10 cellular contexts compared by ENCODE assay signal in the genomic region with DNA sequence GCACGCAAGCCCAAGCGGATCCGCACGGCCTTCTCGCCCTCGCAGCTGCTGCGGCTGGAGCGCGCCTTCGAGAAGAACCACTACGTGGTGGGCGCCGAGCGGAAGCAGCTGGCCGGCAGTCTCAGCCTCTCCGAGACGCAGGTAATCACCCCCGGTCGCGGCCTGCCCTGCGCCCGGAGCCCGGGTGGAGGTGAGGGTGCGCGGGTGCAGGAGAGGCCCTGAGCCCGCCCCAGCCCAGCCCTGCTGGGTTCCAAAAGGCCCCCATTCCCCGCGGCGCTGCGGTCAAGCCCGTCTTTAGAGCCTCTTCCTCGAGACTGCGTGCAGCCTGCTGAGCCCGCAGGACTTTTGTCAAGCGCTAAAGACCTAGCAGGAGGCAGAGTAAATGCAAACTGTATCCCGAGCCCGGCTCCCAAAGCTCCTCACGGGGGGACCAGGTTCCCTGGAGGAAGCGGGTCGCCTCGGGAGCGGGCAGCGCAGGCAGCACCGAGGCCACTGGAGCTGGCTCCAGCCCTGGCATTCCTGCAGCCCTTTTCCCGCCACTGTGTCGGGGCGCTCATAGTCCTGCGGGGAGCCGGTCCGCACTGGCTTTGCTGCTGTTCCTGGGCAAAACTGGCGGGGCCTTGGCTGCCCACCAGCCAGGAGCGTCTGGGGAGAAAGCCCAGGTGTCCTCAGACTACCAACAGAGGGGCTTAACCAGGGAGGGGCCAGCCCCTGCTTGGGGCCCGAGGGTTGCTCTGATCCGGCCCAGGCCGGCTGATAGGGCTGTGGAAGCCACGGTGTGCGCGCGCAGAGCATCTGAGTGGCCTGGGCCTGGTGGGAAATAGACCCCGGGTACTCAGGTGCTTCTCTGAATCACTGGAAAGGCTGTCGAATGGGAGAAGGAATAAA. TPM values are rescaled to one million over a fixed set of nuclear protein-coding genes. Genes with fewer than 3 reads are reported as not detected.
DNase-seq lines count a peak whose midpoint lies in the region; ATAC-seq and TF ChIP-seq lines count a peak whose summit lies in the region.
"Had no signal": no experiment of that assay in that cellular context is flagged by ENCODE, and none has a peak within 500 bp of the region (broad histone marks: within the 10 kb centered on the region; RNA-seq: fewer than 3 reads in every experiment).

No MANE protein-coding gene starts in this region.

- TF ChIP-seq POLR2A in sigmoid colon (IDR thresholded peaks at IDR 0.05): no peak

- TF ChIP-seq EP300 in sigmoid colon (IDR thresholded peaks at IDR 0.05): no peak

- ATAC-seq in HG03135 (IDR thresholded peaks at IDR 0.05; ENCODE audit: unreplicated experiment) (peak; percentile 56), esophagus mucosa (peak; percentile 24)

- 2 to 3% methylated on average over 61 of the region's 61 CpGs for WGBS in sigmoid colon, 2 donors

- no peak for TF ChIP-seq CTCF in sigmoid colon (IDR thresholded peaks at IDR 0.05)

- peaks cover 3 to 29% (median 27%) of the 10 kb centered on the region in 4 donors for H3K4me1 ChIP-seq in sigmoid colon
- H3K4me1 ChIP-seq: breast epithelium had no signal

- H3K27ac ChIP-seq in sigmoid colon: no peak overlapping the region
- H3K27ac ChIP-seq: 22Rv1, breast epithelium had no signal

- intact Hi-C loops in sigmoid colon (cut with DNase I): no loop called here

- no peaks in the 10 kb centered on the region for H3K9me3 ChIP-seq in sigmoid colon
- H3K9me3 ChIP-seq: breast epithelium had no signal

- peaks cover 60 to 100% (median 91%) of the 10 kb centered on the region in 3 donors for H3K27me3 ChIP-seq in sigmoid colon

- H3K4me3 ChIP-seq in sigmoid colon: no peak overlapping the region

- DNase-seq in DMS53 (lab: John Stamatoyannopoulos, UW) (peak; percentile 56), DMS53 treated with DMSO at 0.1 percent for 48 hours (lab: John Stamatoyannopoulos, UW; ENCODE audit: unreplicated experiment) (no peak), sigmoid colon (peak; percentile 53), kidney glomerular epithelial cell (lab: John Stamatoyannopoulos, UW) (no peak), NCI-H2107 (lab: John Stamatoyannopoulos, UW) (no peak)
- no peak for DNase-seq in stimulated activated CD4-positive, alpha-beta T cell treated with anti-CD3 and anti-CD28 coated beads, Interleukin-4, amount 100 ng/mL, for 4 hours

- no peaks in the 10 kb centered on the region for H3K36me3 ChIP-seq in sigmoid colon
- H3K36me3 ChIP-seq: breast epithelium had no signal

RNA-seq across cellular contexts. Expression of a gene that starts 7.3 kb away (rescaled TPM):
- total RNA-seq in esophagus mucosa: not detected
- total RNA-seq in sigmoid colon: not detected
- polyA plus RNA-seq in sigmoid colon: 1 to 10 TPM in 1 of 3 donors, under 1 TPM in 2; 0.60 to 1.4 (median 0.71) TPM

RNA-seq across cellular contexts. Expression of a gene that starts 37.4 kb away (rescaled TPM):
- total RNA-seq in esophagus mucosa: 16.1 TPM
- 10 to 100 TPM; 31.0 to 51.8 (median 37.6) TPM for total RNA-seq in sigmoid colon
- polyA plus RNA-seq in sigmoid colon: 10 to 100 TPM; 46.1 to 69.8 (median 58.9) TPM

Comparison
In these comparisons a context has a peak if more than half of its experiments do, and no peak if none do; other contexts are left out.
1. DNase-seq: peak in DMS53 (single experiment) and sigmoid colon (single experiment); none in DMS53 treated with DMSO at 0.1 percent for 48 hours (single experiment), kidney glomerular epithelial cell (single experiment), NCI-H2107 (single experiment) and stimulated activated CD4-positive, alpha-beta T cell treated with anti-CD3 and anti-CD28 coated beads, Interleukin-4, amount 100 ng/mL, for 4 hours (0 of 2).